ENCODE assay signal across 8 cellular contexts in genomic region chr18:3179430-3180089, GRCh38. TPM values are rescaled to one million over a fixed set of nuclear protein-coding genes. Genes with fewer than 3 reads are reported as not detected.
A peak's percentile ranks its signal among the peaks of the same experiment; 100 is the strongest.
DNase-seq lines count a peak whose midpoint lies in the region; ATAC-seq lines count a peak whose summit lies in the region.

No MANE protein-coding gene starts in this region.

- no peaks in the 10 kb centered on the region for H3K4me1 ChIP-seq in CD4-positive, CD25-positive, alpha-beta regulatory T cell (ENCODE audit: control insufficient read depth, insufficient read depth, low read length, poor library complexity, severe bottlenecking)
- H3K4me1 ChIP-seq in adipocyte (ENCODE audit: control insufficient read depth, insufficient read depth, low read length), result peaks cover 28% of the 10 kb centered on the region

- H3K9ac ChIP-seq in adipocyte (ENCODE audit: low read length), result peak overlapping the region; percentile 0

- H3K27ac ChIP-seq in CD4-positive, CD25-positive, alpha-beta regulatory T cell (ENCODE audit: insufficient read depth, low read length, poor library complexity, severe bottlenecking), result no peak overlapping the region

- no peak overlapping the region for H3K4me3 Mint-ChIP-seq in CD4-positive, CD25-positive, alpha-beta regulatory T cell

- H3K9me3 ChIP-seq in CD4-positive, CD25-positive, alpha-beta regulatory T cell (ENCODE audit: control insufficient read depth in 2 of 2, low read length in 2 of 2), result no peaks in the 10 kb centered on the region
- H3K9me3 ChIP-seq in adipocyte (ENCODE audit: control insufficient read depth, low read length), result no peaks in the 10 kb centered on the region

- H3K4me3 ChIP-seq in CD4-positive, CD25-positive, alpha-beta regulatory T cell (ENCODE audit: low read depth, low read length), result no peak overlapping the region
- no peak overlapping the region for H3K4me3 ChIP-seq in adipocyte (ENCODE audit: low read length)

- peak; percentile 24 to 35 for ATAC-seq in CD4-positive, CD25-positive, alpha-beta regulatory T cell (ENCODE audit: low read depth in 2 of 2)
- peak; percentile 50 for ATAC-seq in GM19455 (IDR thresholded peaks at IDR 0.05; ENCODE audit: unreplicated experiment)
- ATAC-seq in HG03342 (IDR thresholded peaks at IDR 0.05; ENCODE audit: unreplicated experiment), result peak; percentile 34

- no peaks in the 10 kb centered on the region for H3K36me3 ChIP-seq in CD4-positive, CD25-positive, alpha-beta regulatory T cell (ENCODE audit: control insufficient read depth, insufficient read depth, low read length)
- H3K36me3 ChIP-seq in adipocyte (ENCODE audit: control insufficient read depth, insufficient read depth, low read length, severe bottlenecking), result no peaks in the 10 kb centered on the region

- H3K27ac Mint-ChIP-seq in CD4-positive, CD25-positive, alpha-beta regulatory T cell, result no peak overlapping the region

- no peaks in the 10 kb centered on the region for H3K36me3 Mint-ChIP-seq in CD4-positive, CD25-positive, alpha-beta regulatory T cell

- peaks cover 25% of the 10 kb centered on the region for H3K27me3 Mint-ChIP-seq in CD4-positive, CD25-positive, alpha-beta regulatory T cell

- peaks cover 0 to 1% (median 0%) of the 10 kb centered on the region in 7 donors for H3K9me3 Mint-ChIP-seq in CD4-positive, CD25-positive, alpha-beta regulatory T cell

- no peak for DNase-seq in CD4-positive, CD25-positive, alpha-beta regulatory T cell
- no peak for DNase-seq in adipocyte (ENCODE audit: low read depth)
- DNase-seq in anterior cingulate cortex (lab: John Stamatoyannopoulos, UW), result no peak
- DNase-seq in kidney glomerular epithelial cell (lab: John Stamatoyannopoulos, UW), result no peak
- DNase-seq in D341Med (ENCODE audit: low spot score), result no peak
- DNase-seq in HuH-7 (ENCODE audit: low spot score), result no peak

- H3K27me3 ChIP-seq in CD4-positive, CD25-positive, alpha-beta regulatory T cell (ENCODE audit: control insufficient read depth, insufficient read depth, low read length), result no peaks in the 10 kb centered on the region
- no peaks in the 10 kb centered on the region for H3K27me3 ChIP-seq in adipocyte (replicated peaks; ENCODE audit: control insufficient read depth, insufficient read depth, low read length)

- peaks cover 0 to 3% (median 0%) of the 10 kb centered on the region in 4 donors for H3K4me1 Mint-ChIP-seq in CD4-positive, CD25-positive, alpha-beta regulatory T cell

RNA-seq across cellular contexts. Expression of gene MYOM1, which starts 40.2 kb away (rescaled TPM):
- total RNA-seq in CD4-positive, CD25-positive, alpha-beta regulatory T cell, result 1.4 TPM
- polyA plus RNA-seq in CD4-positive, CD25-positive, alpha-beta regulatory T cell, result under 1 TPM; 0.03 to 0.68 (median 0.49) TPM
